1 cellular context compared by ENCODE assay signal in genomic region chr14:103139371-103140016, GRCh38.
TF ChIP-seq lines count a peak whose summit lies in the region.

No MANE protein-coding gene starts in this region.

TF ChIP-seq in A549, 52 proteins besides CTCF, POLR2A, EP300 and RAD21:
- TF ChIP-seq BHLHE40 (IDR thresholded peaks at IDR 0.05; ENCODE audit: low read depth, low read length): no peak
- no peak for TF ChIP-seq ZFP36 (IDR thresholded peaks at IDR 0.05; ENCODE audit: borderline replicate concordance, partially characterized antibody)
- no peak for TF ChIP-seq REST (IDR thresholded peaks at IDR 0.05)
- TF ChIP-seq HOXA7 (CRISPR knock-in tag; IDR thresholded peaks at IDR 0.05): no peak
- TF ChIP-seq MYC (IDR thresholded peaks at IDR 0.05; ENCODE audit: borderline replicate concordance, low read length): no peak
- TF ChIP-seq EHMT2 (IDR thresholded peaks at IDR 0.05; ENCODE audit: low read depth): no peak
- TF ChIP-seq ZSCAN20 (CRISPR knock-in tag; IDR thresholded peaks at IDR 0.05): no peak
- no peak for TF ChIP-seq HEYL (CRISPR knock-in tag; IDR thresholded peaks at IDR 0.05)
- no peak for TF ChIP-seq EHF (CRISPR knock-in tag; IDR thresholded peaks at IDR 0.05)
- no peak for TF ChIP-seq SREBF2 (IDR thresholded peaks at IDR 0.05)
- no peak for TF ChIP-seq RCOR1 (IDR thresholded peaks at IDR 0.05; ENCODE audit: low read depth, low read length)
- TF ChIP-seq ZC3H11A (IDR thresholded peaks at IDR 0.05): no peak
- no peak for TF ChIP-seq NR3C1 (IDR thresholded peaks at IDR 0.05)
- no peak for TF ChIP-seq CHD2 (IDR thresholded peaks at IDR 0.05; ENCODE audit: low read length, partially characterized antibody)
- TF ChIP-seq HMGXB4 (CRISPR knock-in tag; IDR thresholded peaks at IDR 0.05; ENCODE audit: borderline replicate concordance): no peak
- no peak for TF ChIP-seq NFE2L2 (conservative IDR thresholded peaks at IDR 0.05; ENCODE audit: low read length)
- TF ChIP-seq JUN (IDR thresholded peaks at IDR 0.05): no peak
- TF ChIP-seq BCL3 (IDR thresholded peaks at IDR 0.05): no peak
- no peak for TF ChIP-seq GATA3 (IDR thresholded peaks at IDR 0.05; ENCODE audit: borderline replicate concordance)
